In the genomic region with DNA sequence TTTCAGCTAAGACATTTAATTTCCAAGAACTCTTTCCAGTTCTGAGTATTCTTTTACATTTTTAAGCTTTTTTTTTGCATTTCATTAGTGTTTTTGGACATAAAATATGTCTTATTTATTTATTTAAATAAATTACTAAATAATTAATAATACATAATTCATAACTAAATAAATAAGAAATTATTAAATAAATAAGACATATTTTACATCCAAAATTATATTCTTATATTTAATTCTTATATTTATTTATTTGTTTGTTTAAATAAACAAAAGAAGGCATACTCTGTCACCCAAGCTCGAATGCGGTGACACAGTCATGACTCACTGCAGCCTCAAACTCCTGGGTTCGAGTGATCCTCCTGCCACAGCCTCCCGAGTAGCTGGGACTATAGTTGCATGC, we compare ENCODE assay signal across 29 cellular contexts. TPM values are rescaled to one million over a fixed set of nuclear protein-coding genes. Genes with fewer than 3 reads are reported as not detected.
"Had no signal": no experiment of that assay in that cellular context is flagged by ENCODE, and none has a peak within 500 bp of the region (broad histone marks: within the 10 kb centered on the region; RNA-seq: fewer than 3 reads in every experiment).

No MANE protein-coding gene starts in this region.

- H3K27ac ChIP-seq: dorsolateral prefrontal cortex, epithelial cell of prostate, gastroesophageal sphincter, heart left ventricle, hepatocyte, parathyroid adenoma, prostate gland, right atrium auricular region, suprapubic skin, transverse colon, upper lobe of right lung, uterus had no signal

- H3K9me3 ChIP-seq: gastroesophageal sphincter, heart left ventricle, left lung, prostate gland, right atrium auricular region, spleen, suprapubic skin, transverse colon, upper lobe of right lung, uterus had no signal

- H3K4me3 ChIP-seq: dorsolateral prefrontal cortex, gastroesophageal sphincter, heart left ventricle, hepatocyte, left lung, prostate gland, right atrium auricular region, spleen, suprapubic skin, transverse colon, upper lobe of right lung, uterus had no signal

- DNase-seq: dorsolateral prefrontal cortex; effector CD4-positive, alpha-beta T cell; heart left ventricle; left cardiac atrium; left lung; naive thymus-derived CD8-positive, alpha-beta T cell; nephron progenitor cell; occipital lobe; spleen; stimulated activated naive B cell treated with anti-CD40 and anti-IgM and Interleukin-4, amounts not matched to agents 10 μg/mL and 1 μg/mL and 100 μg/mL, for 72 hours; transverse colon; upper lobe of right lung; uterus had no signal

- H3K36me3 ChIP-seq: gastroesophageal sphincter, heart left ventricle, left lung, prostate gland, right atrium auricular region, spleen, suprapubic skin, transverse colon, upper lobe of right lung, uterus had no signal

- H3K27me3 ChIP-seq: gastroesophageal sphincter, heart left ventricle, hepatocyte, left lung, right atrium auricular region, spleen, suprapubic skin, transverse colon, upper lobe of right lung, uterus had no signal

- FAIRE-seq: colon had no signal

- H3K4me1 ChIP-seq: gastroesophageal sphincter, heart left ventricle, parathyroid adenoma, prostate gland, right atrium auricular region, transverse colon, upper lobe of right lung, uterus had no signal

RNA-seq across cellular contexts. Expression of gene MMP27, which starts 3.1 kb away (rescaled TPM):
- total RNA-seq: cerebellum; dorsolateral prefrontal cortex; esophagus mucosa; gastroesophageal sphincter; hepatocyte; kidney epithelial cell; left cardiac atrium; left lung; lung microvascular endothelial cell; mesenteric fat pad; myocyte; naive thymus-derived CD8-positive, alpha-beta T cell; occipital lobe; prostate gland; right atrium auricular region; sciatic nerve; skeletal muscle tissue; upper lobe of right lung; uterus had no signal
- polyA plus RNA-seq: heart left ventricle; hepatocyte; naive thymus-derived CD8-positive, alpha-beta T cell; spleen had no signal

RNA-seq across cellular contexts. Expression of gene MMP8, which starts 16.1 kb away (rescaled TPM):
- total RNA-seq: esophagus mucosa; kidney epithelial cell; lung microvascular endothelial cell; myocyte; naive thymus-derived CD8-positive, alpha-beta T cell; prostate gland; transverse colon; upper lobe of right lung had no signal
- polyA plus RNA-seq: hepatocyte; naive thymus-derived CD8-positive, alpha-beta T cell had no signal
